In the genomic region with DNA sequence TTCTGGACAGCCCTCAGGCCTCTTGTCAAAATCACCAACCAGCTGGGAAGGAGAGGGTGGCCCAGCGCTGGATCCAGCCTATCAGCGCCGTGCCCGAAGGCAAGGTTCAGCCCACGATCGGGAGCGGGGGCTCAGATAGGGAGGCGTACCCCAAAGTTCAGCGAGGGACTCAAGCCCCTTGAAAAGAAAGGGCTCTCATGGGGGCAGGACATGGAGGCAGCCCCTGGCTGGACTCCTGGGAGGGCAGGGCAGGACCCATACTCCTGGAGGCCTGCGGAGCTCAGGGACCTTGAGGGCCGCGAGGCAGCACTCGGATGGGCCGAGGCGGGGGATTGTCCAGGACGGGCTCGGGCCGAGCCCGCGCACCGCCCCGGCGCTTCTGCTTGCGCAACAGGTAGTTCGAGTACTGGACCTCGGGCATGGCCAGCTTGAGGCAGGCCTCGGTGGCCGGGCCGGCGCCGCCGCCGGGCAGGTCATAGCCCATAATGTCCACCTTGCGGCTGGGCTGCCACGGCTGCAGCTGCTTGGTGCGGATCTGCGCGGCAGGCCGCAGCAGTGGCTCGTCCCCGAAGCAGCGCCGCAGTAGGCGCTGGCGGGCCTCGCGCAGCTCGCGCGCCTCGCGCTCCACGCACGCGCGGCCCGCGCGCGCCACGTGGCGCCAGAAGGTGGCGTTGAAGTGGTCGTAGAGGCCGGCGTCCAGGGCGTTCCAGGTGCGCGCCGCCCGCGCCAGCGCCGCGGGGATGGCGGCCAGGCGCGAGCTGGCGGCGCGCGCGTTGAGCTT, we compare ENCODE assay signal across 21 cellular contexts. TPM values are rescaled to one million over a fixed set of nuclear protein-coding genes. Genes with fewer than 3 reads are reported as not detected.
DNase-seq lines count a peak whose midpoint lies in the region; ATAC-seq, FAIRE-seq and TF ChIP-seq lines count a peak whose summit lies in the region.
"Had no signal": no experiment of that assay in that cellular context is flagged by ENCODE, and none has a peak within 500 bp of the region (broad histone marks: within the 10 kb centered on the region; RNA-seq: fewer than 3 reads in every experiment).

No MANE protein-coding gene starts in this region.

- H3K27ac Mint-ChIP-seq in CD14-positive monocyte, result no peak overlapping the region
- H3K27ac Mint-ChIP-seq: CD4-positive, alpha-beta memory T cell had no signal

- TF ChIP-seq EP300 in K562 (IDR thresholded peaks at IDR 0.05; ENCODE audit: low read length), result no peak

- TF ChIP-seq CTCF in CD14-positive monocyte (IDR thresholded peaks at IDR 0.05), result no peak
- no peak for TF ChIP-seq CTCF in K562 (IDR thresholded peaks at IDR 0.05 in 2 of 3, conservative IDR thresholded peaks at IDR 0.05 in 1 of 3; ENCODE audit: insufficient read depth in 2 of 3, low read depth in 1 of 3, low read length in 3 of 3)
- TF ChIP-seq CTCF in kidney (IDR thresholded peaks at IDR 0.05; ENCODE audit: borderline replicate concordance, extremely low read depth, insufficient read depth), result no peak
- TF ChIP-seq CTCF in spleen (IDR thresholded peaks at IDR 0.05 in 8 of 11, conservative IDR thresholded peaks at IDR 0.05 in 3 of 11), result no peak

- no peaks in the 10 kb centered on the region for H3K9me1 ChIP-seq in K562 (ENCODE audit: control insufficient read depth, insufficient read depth, low read length)

- BruUV-seq in K562 (replicated peaks; lab: Mats Ljungman, UMichigan), result no TSS peak

- in situ Hi-C loops in K562 (cut with MboI), result no loop called here

- peaks cover 0 to 6% of the 10 kb centered on the region in 2 experiments; a peak in 2 of 5 replicates for H3K4me1 ChIP-seq in K562 (replicated peaks in 1 of 2; ENCODE audit: control insufficient read depth in 2 of 2, insufficient read depth in 2 of 2, low read length in 2 of 2)
- peaks cover 6 to 10% of the 10 kb centered on the region in 2 donors for H3K4me1 ChIP-seq in kidney (ENCODE audit: control insufficient read depth in 1 of 2, insufficient read depth in 1 of 2, low read depth in 1 of 2, low read length in 2 of 2)
- H3K4me1 ChIP-seq in spleen, result peaks cover 6 to 12% (median 8%) of the 10 kb centered on the region in 6 donors

- POLR2A ChIA-PET in K562 (lab: Yijun Ruan, JAX), result no interaction called here

- H3K4me1 Mint-ChIP-seq in CD14-positive monocyte, result peaks cover 9% of the 10 kb centered on the region

- CTCF ChIA-PET in K562 (lab: Yijun Ruan, JAX; ENCODE audit: low intra/inter-chr PET ratio), result no interaction called here

- H3K4me3 Mint-ChIP-seq in CD14-positive monocyte, result no peak overlapping the region
- H3K4me3 Mint-ChIP-seq: CD4-positive, alpha-beta memory T cell had no signal

- H4K20me1 ChIP-seq in K562 (replicated peaks; ENCODE audit: control insufficient read depth, insufficient read depth, low read length), result no peaks in the 10 kb centered on the region

- peaks cover 0 to 4% (median 0%) of the 10 kb centered on the region in 7 donors for H3K9me3 Mint-ChIP-seq in CD14-positive monocyte
- H3K9me3 Mint-ChIP-seq: CD4-positive, alpha-beta memory T cell had no signal

- H3K36me3 Mint-ChIP-seq in CD14-positive monocyte, result no peaks in the 10 kb centered on the region
- H3K36me3 Mint-ChIP-seq: CD4-positive, alpha-beta memory T cell had no signal

- no peaks in the 10 kb centered on the region for H3K79me2 ChIP-seq in K562 (ENCODE audit: control insufficient read depth, insufficient read depth, low read length)

- H3K27me3 ChIP-seq in K562 (ENCODE audit: control insufficient read depth in 2 of 2, insufficient read depth in 2 of 2, low read length in 2 of 2) (peaks cover 0 to 4% of the 10 kb centered on the region in 2 experiments; a peak in 1 of 5 replicates), spleen (replicated peaks in 1 of 7) (peaks cover 0 to 6% (median 0%) of the 10 kb centered on the region in 7 donors)

- H3K9me3 ChIP-seq in K562 (replicated peaks; ENCODE audit: control insufficient read depth, insufficient read depth, low read depth, low read length), result no peaks in the 10 kb centered on the region
- no peaks in the 10 kb centered on the region for H3K9me3 ChIP-seq in kidney (ENCODE audit: control insufficient read depth in 1 of 2, low read length in 2 of 2)
- H3K9me3 ChIP-seq in spleen, result no peaks in the 10 kb centered on the region

- intact Hi-C loops in CD14-positive monocyte (cut with micrococcal nuclease), result no loop called here
- intact Hi-C loops in K562 (cut with micrococcal nuclease), result no loop called here
- intact Hi-C loops in kidney (cut with DNase I), result no loop called here
- intact Hi-C loops in spleen (cut with DNase I; ENCODE audit: low total_unique reads), result no loop called here

- H3K4me2 ChIP-seq in K562 (ENCODE audit: insufficient read depth, low read length), result no peak overlapping the region
- H3K4me2 ChIP-seq: A549 had no signal

- no peak overlapping the region for H3K27ac ChIP-seq in K562 (ENCODE audit: extremely low read depth, low read depth, low read length)
- no peak overlapping the region for H3K27ac ChIP-seq in kidney (ENCODE audit: low read depth in 2 of 2, low read length in 2 of 2)
- H3K27ac ChIP-seq in spleen, result no peak overlapping the region
- H3K27ac ChIP-seq: 22Rv1, A549, C4-2B, GM23248 had no signal

- 82% methylated on average over 55 of the region's 83 CpGs for WGBS in K562 (ENCODE audit: insufficient coverage, low coverage, missing lambda C conversion rate)
- WGBS in spleen, 5 donors, result 95 to 98% (median 97%) methylated on average over 60 to 83 of the region's 83 CpGs

- H3K36me3 ChIP-seq in K562 (ENCODE audit: control insufficient read depth, insufficient read depth, low read length) (no peaks in the 10 kb centered on the region), kidney (ENCODE audit: control insufficient read depth in 1 of 2, insufficient read depth in 2 of 2, low read length in 2 of 2) (no peaks in the 10 kb centered on the region), spleen (no peaks in the 10 kb centered on the region)

- peaks cover 3 to 15% (median 11%) of the 10 kb centered on the region in 3 donors for H3K27me3 Mint-ChIP-seq in CD14-positive monocyte (ENCODE audit: low read depth in 3 of 3)

- FAIRE-seq in K562 (lab: Jason Lieb, UNC), result no peak
- FAIRE-seq in kidney (lab: Jason Lieb, UNC), result no peak
- FAIRE-seq: A549, GM19239 had no signal

- TF ChIP-seq RAD21 in K562 (CRISPR knock-in tag; conservative IDR thresholded peaks at IDR 0.05 in 1 of 2, IDR thresholded peaks at IDR 0.05 in 1 of 2), result no peak

- H3K9ac ChIP-seq in K562 (ENCODE audit: insufficient read depth in 1 of 2, low read depth in 2 of 2, low read length in 2 of 2), result no peak overlapping the region
- no peak overlapping the region for H3K9ac ChIP-seq in kidney (ENCODE audit: low read length in 2 of 2)
- H3K9ac ChIP-seq: GM23248 had no signal

- H2AFZ ChIP-seq in K562 (ENCODE audit: low read depth, low read length), result no peak overlapping the region
- H2AFZ ChIP-seq: GM23248 had no signal

- peak; percentile 37 for DNase-seq in CD14-positive monocyte (ENCODE audit: low spot score)
- DNase-seq in K562 (ENCODE audit: extremely low read depth in 1 of 4, low spot score in 3 of 4), result no peak
- DNase-seq in kidney, result peak; percentile 73
- DNase-seq in spleen, result peak; percentile 64
- DNase-seq in occipital lobe (lab: John Stamatoyannopoulos, UW), result no peak
- no peak for DNase-seq in SKM-1 treated with dmso at 0.1 percent for 144 hours (lab: John Stamatoyannopoulos, UW; ENCODE audit: unreplicated experiment)
- DNase-seq: AML-193; CD4-positive, alpha-beta memory T cell; DMS153; DMS79; GF-D8; GM23248; HCEC 1CT had no signal

- H3K4me3 ChIP-seq in K562, result no peak overlapping the region
- no peak overlapping the region for H3K4me3 ChIP-seq in kidney (ENCODE audit: low read length in 2 of 2)
- no peak overlapping the region for H3K4me3 ChIP-seq in spleen
- H3K4me3 ChIP-seq: A549, GM23248 had no signal

- TF ChIP-seq POLR2A in K562 (conservative IDR thresholded peaks at IDR 0.05), result no peak
- no peak for TF ChIP-seq POLR2A in spleen (IDR thresholded peaks at IDR 0.05)

- ATAC-seq in K562 (no peak), HG03457 (IDR thresholded peaks at IDR 0.05; ENCODE audit: unreplicated experiment) (no peak)
- ATAC-seq: A549 had no signal

RNA-seq across cellular contexts. Expression of a gene that starts 6.5 kb away (rescaled TPM):
- polyA plus RNA-seq in CD14-positive monocyte, result not detected
- not detected in 2 replicates for total RNA-seq in K562 (2011; cell fraction: chromatin; rRNA removed; ENCODE audit: low replicate concordance)
- total RNA-seq in K562 (2011; cell fraction: nucleolus; rRNA removed), result not detected in 2 replicates
- not detected in 2 replicates for total RNA-seq in K562 (2011; cell fraction: nucleoplasm; rRNA removed)
- total RNA-seq in K562 (2014; rRNA removed), result not detected in 2 replicates
- not detected in 2 replicates for total RNA-seq in K562 (2014; rRNA removed; fragmentation: Illumina TruSeq; extraction: Trizol)
- total RNA-seq in K562 (2015; rRNA removed; fragmentation: Illumina TruSeq; extraction: Trizol), result not detected in 2 replicates
- not detected in 2 replicates for total RNA-seq in K562 (2021)
- not detected in 2 replicates for polyA plus RNA-seq in K562 (2011; rRNA removed)
- polyA plus RNA-seq in K562 (2011; cell fraction: cytosol; rRNA removed), result not detected in 2 replicates
- polyA plus RNA-seq in K562 (2011; cell fraction: nucleus; rRNA removed), result not detected in 2 replicates
- polyA plus RNA-seq in K562 (2012), result not detected in 2 replicates
- polyA plus RNA-seq in K562 (2014; fragmentation: Illumina TruSeq; extraction: Trizol), result not detected in 2 replicates
- not detected for polyA plus RNA-seq in K562 (2014; fragmentation: Nextera tagmentation; extraction: Ambion mirVana)
- polyA plus RNA-seq in K562 (2014; rRNA removed), result not detected in 2 replicates
- polyA minus RNA-seq in K562 (2011; rRNA and poly(A)+ RNA removed), result not detected in 2 replicates
- not detected in 2 replicates for polyA minus RNA-seq in K562 (2011; cell fraction: cytosol; rRNA and poly(A)+ RNA removed)
- not detected in 2 replicates for polyA minus RNA-seq in K562 (2011; cell fraction: nucleus; rRNA and poly(A)+ RNA removed)
- 2.5 TPM for total RNA-seq in kidney
- 7.6 TPM for polyA plus RNA-seq in kidney (ENCODE audit: insufficient read depth, low read depth, low replicate concordance)
- not detected for total RNA-seq in spleen
- under 1 TPM; 0.03 to 0.04 (median 0.03) TPM for polyA plus RNA-seq in spleen
- 14.0 TPM for total RNA-seq in occipital lobe
- total RNA-seq: CD4-positive, alpha-beta memory T cell; Daoy; GM23248; H4 had no signal
- polyA plus RNA-seq: A549; BJ; CD4-positive, alpha-beta memory T cell; GM23248 had no signal

RNA-seq across cellular contexts. Expression of a gene that starts 9.7 kb away (rescaled TPM):
- polyA plus RNA-seq in CD14-positive monocyte (10 to 100 TPM; 32.1 to 52.6 TPM), K562 (2011; rRNA removed) (60.8 and 85.9 TPM in 2 replicates), K562 (2014; fragmentation: Illumina TruSeq; extraction: Trizol) (236 and 246 TPM in 2 replicates), K562 (2014; fragmentation: Nextera tagmentation; extraction: Ambion mirVana) (10 to 100 TPM; 58.3 to 93.8 TPM), K562 (2014; rRNA removed) (114 and 169 TPM in 2 replicates), kidney (ENCODE audit: insufficient read depth, low read depth, low replicate concordance) (114 TPM), spleen (100 to 1,000 TPM in 1 of 3 donors, 10 to 100 TPM in 2; 77.5 to 104 (median 89.9) TPM)
- total RNA-seq in K562 (2011; cell fraction: chromatin; rRNA removed; ENCODE audit: low replicate concordance), result 205 and 214 TPM in 2 replicates
- 106 and 120 TPM in 2 replicates for total RNA-seq in K562 (2011; cell fraction: nucleolus; rRNA removed)
- total RNA-seq in K562 (2011; cell fraction: nucleoplasm; rRNA removed), result 138 and 174 TPM in 2 replicates
- total RNA-seq in K562 (2014; rRNA removed) (215 TPM in 2 replicates), K562 (2014; rRNA removed; fragmentation: Illumina TruSeq; extraction: Trizol) (122 and 133 TPM in 2 replicates), K562 (2015; rRNA removed; fragmentation: Illumina TruSeq; extraction: Trizol) (157 and 163 TPM in 2 replicates), K562 (2021) (233 and 248 TPM in 2 replicates), kidney (172 TPM), spleen (100 to 1,000 TPM; 139 to 195 (median 164) TPM), occipital lobe (88.6 TPM)
- 79.1 and 143 TPM in 2 replicates for polyA plus RNA-seq in K562 (2011; cell fraction: cytosol; rRNA removed)
- 147 and 154 TPM in 2 replicates for polyA plus RNA-seq in K562 (2011; cell fraction: nucleus; rRNA removed)
- 163 and 198 TPM in 2 replicates for polyA plus RNA-seq in K562 (2012)
- 54.7 and 73.9 TPM in 2 replicates for polyA minus RNA-seq in K562 (2011; rRNA and poly(A)+ RNA removed)
- polyA minus RNA-seq in K562 (2011; cell fraction: cytosol; rRNA and poly(A)+ RNA removed), result 70.6 and 94.1 TPM in 2 replicates
- polyA minus RNA-seq in K562 (2011; cell fraction: nucleus; rRNA and poly(A)+ RNA removed), result 27.5 and 55.3 TPM in 2 replicates

RNA-seq across cellular contexts. Expression of a gene that starts 16.1 kb away (rescaled TPM):
- 10 to 100 TPM; 22.0 to 24.1 TPM for polyA plus RNA-seq in CD14-positive monocyte
- 0.60 and 2.4 TPM in 2 replicates for total RNA-seq in K562 (2011; cell fraction: chromatin; rRNA removed; ENCODE audit: low replicate concordance)
- total RNA-seq in K562 (2011; cell fraction: nucleolus; rRNA removed), result 0.39 and 3.2 TPM in 2 replicates
- total RNA-seq in K562 (2011; cell fraction: nucleoplasm; rRNA removed), result 0.95 and 1.5 TPM in 2 replicates
- total RNA-seq in K562 (2014; rRNA removed), result 0.04 and 0.32 TPM in 2 replicates
- total RNA-seq in K562 (2014; rRNA removed; fragmentation: Illumina TruSeq; extraction: Trizol), result 0.13 and 0.47 TPM in 2 replicates
- 0.45 and 0.47 TPM in 2 replicates for total RNA-seq in K562 (2015; rRNA removed; fragmentation: Illumina TruSeq; extraction: Trizol)
- total RNA-seq in K562 (2021), result 0.56 and 1.1 TPM in 2 replicates
- 1.4 and 3.3 TPM in 2 replicates for polyA plus RNA-seq in K562 (2011; rRNA removed)
- polyA plus RNA-seq in K562 (2011; cell fraction: cytosol; rRNA removed), result 0.84 and 3.5 TPM in 2 replicates
- 0.46 and 1.6 TPM in 2 replicates for polyA plus RNA-seq in K562 (2011; cell fraction: nucleus; rRNA removed)
- polyA plus RNA-seq in K562 (2012), result 2.2 and 2.5 TPM in 2 replicates
- 0.21 and 0.46 TPM in 2 replicates for polyA plus RNA-seq in K562 (2014; fragmentation: Illumina TruSeq; extraction: Trizol)
- polyA plus RNA-seq in K562 (2014; fragmentation: Nextera tagmentation; extraction: Ambion mirVana), result 1 to 10 TPM in 1 of 2 experiments, under 1 TPM in 1; 0.76 to 1.5 TPM
- 0.85 and 1.1 TPM in 2 replicates for polyA plus RNA-seq in K562 (2014; rRNA removed)
- polyA minus RNA-seq in K562 (2011; rRNA and poly(A)+ RNA removed), result 0.09 and 0.81 TPM in 2 replicates
- 0.86 TPM in 1 of 2 replicates, not detected in the other for polyA minus RNA-seq in K562 (2011; cell fraction: cytosol; rRNA and poly(A)+ RNA removed)
- 0.40 and 0.44 TPM in 2 replicates for polyA minus RNA-seq in K562 (2011; cell fraction: nucleus; rRNA and poly(A)+ RNA removed)
- 0.76 TPM for total RNA-seq in kidney
- polyA plus RNA-seq in kidney (ENCODE audit: insufficient read depth, low read depth, low replicate concordance), result not detected
- 1 to 10 TPM in 3 of 7 donors, under 1 TPM in 2, not detected in 2; 0.70 to 1.2 (median 1.1) TPM for total RNA-seq in spleen
- under 1 TPM; 0.30 to 0.51 (median 0.50) TPM for polyA plus RNA-seq in spleen
- not detected for total RNA-seq in occipital lobe
- total RNA-seq: CD4-positive, alpha-beta memory T cell; GM23248 had no signal
- polyA plus RNA-seq: CD4-positive, alpha-beta memory T cell had no signal

RNA-seq across cellular contexts. Expression of a gene that starts 27.7 kb away (rescaled TPM):
- polyA plus RNA-seq in CD14-positive monocyte, result 10 to 100 TPM in 1 of 2 donors, 1 to 10 TPM in 1; 8.1 to 12.4 TPM
- total RNA-seq in K562 (2011; cell fraction: chromatin; rRNA removed; ENCODE audit: low replicate concordance), result 112 and 174 TPM in 2 replicates
- total RNA-seq in K562 (2011; cell fraction: nucleolus; rRNA removed), result 70.5 and 77.0 TPM in 2 replicates
- total RNA-seq in K562 (2011; cell fraction: nucleoplasm; rRNA removed), result 73.4 and 92.7 TPM in 2 replicates
- 7.3 and 8.5 TPM in 2 replicates for total RNA-seq in K562 (2014; rRNA removed)
- 6.6 and 12.0 TPM in 2 replicates for total RNA-seq in K562 (2014; rRNA removed; fragmentation: Illumina TruSeq; extraction: Trizol)
- total RNA-seq in K562 (2015; rRNA removed; fragmentation: Illumina TruSeq; extraction: Trizol), result 6.5 and 8.2 TPM in 2 replicates
- total RNA-seq in K562 (2021), result 25.6 and 28.1 TPM in 2 replicates
- 11.2 and 15.2 TPM in 2 replicates for polyA plus RNA-seq in K562 (2011; rRNA removed)
- 6.4 and 9.1 TPM in 2 replicates for polyA plus RNA-seq in K562 (2011; cell fraction: cytosol; rRNA removed)
- polyA plus RNA-seq in K562 (2011; cell fraction: nucleus; rRNA removed), result 21.1 and 26.5 TPM in 2 replicates
- 18.7 and 25.8 TPM in 2 replicates for polyA plus RNA-seq in K562 (2012)
- polyA plus RNA-seq in K562 (2014; fragmentation: Illumina TruSeq; extraction: Trizol), result 18.9 and 22.1 TPM in 2 replicates
- polyA plus RNA-seq in K562 (2014; fragmentation: Nextera tagmentation; extraction: Ambion mirVana), result under 1 TPM; 0.34 to 0.38 TPM
- polyA plus RNA-seq in K562 (2014; rRNA removed), result 13.1 and 15.8 TPM in 2 replicates
- 34.0 and 37.5 TPM in 2 replicates for polyA minus RNA-seq in K562 (2011; rRNA and poly(A)+ RNA removed)
- 26.1 and 37.0 TPM in 2 replicates for polyA minus RNA-seq in K562 (2011; cell fraction: cytosol; rRNA and poly(A)+ RNA removed)
- 15.1 and 22.9 TPM in 2 replicates for polyA minus RNA-seq in K562 (2011; cell fraction: nucleus; rRNA and poly(A)+ RNA removed)
- total RNA-seq in kidney, result 91.8 TPM
- polyA plus RNA-seq in kidney (ENCODE audit: insufficient read depth, low read depth, low replicate concordance), result 23.7 TPM
- 100 to 1,000 TPM in 5 of 7 donors, 10 to 100 TPM in 2; 65.8 to 126 (median 110) TPM for total RNA-seq in spleen
- polyA plus RNA-seq in spleen, result 10 to 100 TPM; 20.6 to 35.1 (median 20.9) TPM
- total RNA-seq in occipital lobe, result 34.5 TPM

RNA-seq across cellular contexts. Expression of a gene that starts 30.6 kb away (rescaled TPM):
- under 1 TPM in 1 of 2 donors, not detected in 1; 0.41 TPM for polyA plus RNA-seq in CD14-positive monocyte
- not detected in 2 replicates for total RNA-seq in K562 (2011; cell fraction: chromatin; rRNA removed; ENCODE audit: low replicate concordance)
- not detected in 2 replicates for total RNA-seq in K562 (2011; cell fraction: nucleolus; rRNA removed)
- not detected in 2 replicates for total RNA-seq in K562 (2011; cell fraction: nucleoplasm; rRNA removed)
- not detected in 2 replicates for total RNA-seq in K562 (2014; rRNA removed)
- not detected in 2 replicates for total RNA-seq in K562 (2014; rRNA removed; fragmentation: Illumina TruSeq; extraction: Trizol)
- not detected in 2 replicates for total RNA-seq in K562 (2015; rRNA removed; fragmentation: Illumina TruSeq; extraction: Trizol)
- total RNA-seq in K562 (2021), result not detected in 2 replicates
- polyA plus RNA-seq in K562 (2011; rRNA removed), result not detected in 2 replicates
- polyA plus RNA-seq in K562 (2011; cell fraction: cytosol; rRNA removed), result not detected in 2 replicates
- polyA plus RNA-seq in K562 (2011; cell fraction: nucleus; rRNA removed), result not detected in 2 replicates
- not detected in 2 replicates for polyA plus RNA-seq in K562 (2012)
- not detected in 2 replicates for polyA plus RNA-seq in K562 (2014; fragmentation: Illumina TruSeq; extraction: Trizol)
- not detected for polyA plus RNA-seq in K562 (2014; fragmentation: Nextera tagmentation; extraction: Ambion mirVana)
- not detected in 2 replicates for polyA plus RNA-seq in K562 (2014; rRNA removed)
- not detected in 2 replicates for polyA minus RNA-seq in K562 (2011; rRNA and poly(A)+ RNA removed)
- not detected in 2 replicates for polyA minus RNA-seq in K562 (2011; cell fraction: cytosol; rRNA and poly(A)+ RNA removed)
- polyA minus RNA-seq in K562 (2011; cell fraction: nucleus; rRNA and poly(A)+ RNA removed), result not detected in 2 replicates
- 5.9 TPM for total RNA-seq in kidney
- polyA plus RNA-seq in kidney (ENCODE audit: insufficient read depth, low read depth, low replicate concordance), result 1.2 TPM
- not detected for total RNA-seq in spleen
- 1 to 10 TPM in 1 of 3 donors, under 1 TPM in 2; 0.76 to 1.4 (median 0.93) TPM for polyA plus RNA-seq in spleen
- not detected for total RNA-seq in occipital lobe
- total RNA-seq: CD4-positive, alpha-beta memory T cell; Daoy; H4 had no signal
- polyA plus RNA-seq: A549; CD4-positive, alpha-beta memory T cell had no signal

Comparison
In these comparisons a context has a peak if more than half of its experiments do, and no peak if none do; other contexts are left out.
1. DNase-seq: peak in CD14-positive monocyte (single experiment), kidney (single experiment) and spleen (single experiment); none in K562 (0 of 4), occipital lobe (single experiment) and SKM-1 treated with dmso at 0.1 percent for 144 hours (single experiment).